ENCODE assay signal across 2 cellular contexts in the genomic region with DNA sequence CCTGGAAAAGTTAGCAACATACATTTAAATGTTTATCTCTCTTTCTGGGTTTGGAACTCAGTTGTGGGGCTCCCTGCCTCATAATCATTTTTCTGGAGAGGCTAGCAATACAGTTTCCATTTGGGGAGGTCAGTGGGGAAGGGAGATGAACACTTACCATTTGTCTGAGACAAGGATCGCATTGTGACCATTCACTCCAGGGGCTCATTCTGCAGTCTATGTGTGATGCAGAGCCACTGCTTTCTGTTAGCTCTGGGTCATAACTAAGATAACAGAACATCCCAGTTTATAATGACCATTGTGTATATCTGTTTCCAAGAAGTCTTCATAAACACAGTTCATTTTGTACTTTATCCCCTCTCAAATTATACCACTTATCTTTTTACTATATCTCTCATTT.
TF ChIP-seq lines count a peak whose summit lies in the region.

No MANE protein-coding gene starts in this region.

TF ChIP-seq in GM23338, 12 proteins besides CTCF, POLR2A, EP300 and RAD21:
- no peak for TF ChIP-seq STAT1 (IDR thresholded peaks at IDR 0.05; ENCODE audit: unreplicated experiment)
- no peak for TF ChIP-seq ETS1 (IDR thresholded peaks at IDR 0.05)
- TF ChIP-seq NANOG (IDR thresholded peaks at IDR 0.05; ENCODE audit: borderline replicate concordance), result no peak
- TF ChIP-seq EZH2 (IDR thresholded peaks at IDR 0.05; ENCODE audit: low read depth, unreplicated experiment), result no peak
- no peak for TF ChIP-seq CREB1 (CRISPR knock-in tag; IDR thresholded peaks at IDR 0.05; ENCODE audit: low read depth)
- TF ChIP-seq POLR2AphosphoS5 (IDR thresholded peaks at IDR 0.05; ENCODE audit: low read depth), result no peak
- no peak for TF ChIP-seq JUNB (IDR thresholded peaks at IDR 0.05; ENCODE audit: unreplicated experiment)
- TF ChIP-seq, protein P1, sequence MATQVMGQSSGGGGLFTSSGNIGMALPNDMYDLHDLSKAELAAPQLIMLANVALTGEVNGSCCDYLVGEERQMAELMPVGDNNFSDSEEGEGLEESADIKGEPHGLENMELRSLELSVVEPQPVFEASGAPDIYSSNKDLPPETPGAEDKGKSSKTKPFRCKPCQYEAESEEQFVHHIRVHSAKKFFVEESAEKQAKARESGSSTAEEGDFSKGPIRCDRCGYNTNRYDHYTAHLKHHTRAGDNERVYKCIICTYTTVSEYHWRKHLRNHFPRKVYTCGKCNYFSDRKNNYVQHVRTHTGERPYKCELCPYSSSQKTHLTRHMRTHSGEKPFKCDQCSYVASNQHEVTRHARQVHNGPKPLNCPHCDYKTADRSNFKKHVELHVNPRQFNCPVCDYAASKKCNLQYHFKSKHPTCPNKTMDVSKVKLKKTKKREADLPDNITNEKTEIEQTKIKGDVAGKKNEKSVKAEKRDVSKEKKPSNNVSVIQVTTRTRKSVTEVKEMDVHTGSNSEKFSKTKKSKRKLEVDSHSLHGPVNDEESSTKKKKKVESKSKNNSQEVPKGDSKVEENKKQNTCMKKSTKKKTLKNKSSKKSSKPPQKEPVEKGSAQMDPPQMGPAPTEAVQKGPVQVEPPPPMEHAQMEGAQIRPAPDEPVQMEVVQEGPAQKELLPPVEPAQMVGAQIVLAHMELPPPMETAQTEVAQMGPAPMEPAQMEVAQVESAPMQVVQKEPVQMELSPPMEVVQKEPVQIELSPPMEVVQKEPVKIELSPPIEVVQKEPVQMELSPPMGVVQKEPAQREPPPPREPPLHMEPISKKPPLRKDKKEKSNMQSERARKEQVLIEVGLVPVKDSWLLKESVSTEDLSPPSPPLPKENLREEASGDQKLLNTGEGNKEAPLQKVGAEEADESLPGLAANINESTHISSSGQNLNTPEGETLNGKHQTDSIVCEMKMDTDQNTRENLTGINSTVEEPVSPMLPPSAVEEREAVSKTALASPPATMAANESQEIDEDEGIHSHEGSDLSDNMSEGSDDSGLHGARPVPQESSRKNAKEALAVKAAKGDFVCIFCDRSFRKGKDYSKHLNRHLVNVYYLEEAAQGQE (IDR thresholded peaks at IDR 0.05; ENCODE audit: unreplicated experiment), result no peak
- no peak for TF ChIP-seq ZNF114 (CRISPR knock-in tag; IDR thresholded peaks at IDR 0.05)
- TF ChIP-seq ZNF462 (CRISPR knock-in tag; IDR thresholded peaks at IDR 0.05), result no peak
TF ChIP-seq in GM23338: peak in this region for 0.

TF ChIP-seq in H1, 55 proteins besides CTCF, POLR2A, EP300 and RAD21:
- no peak for TF ChIP-seq CTBP2 (IDR thresholded peaks at IDR 0.05; ENCODE audit: borderline replicate concordance, insufficient read depth, insufficient read length, low read length)
- no peak for TF ChIP-seq SIX5 (IDR thresholded peaks at IDR 0.05; ENCODE audit: low read depth, low read length)
- no peak for TF ChIP-seq JUN (IDR thresholded peaks at IDR 0.05; ENCODE audit: low read depth, low read length)
- TF ChIP-seq PHF8 (conservative IDR thresholded peaks at IDR 0.05; ENCODE audit: low read depth, low read length), result no peak
- no peak for TF ChIP-seq ASH2L (IDR thresholded peaks at IDR 0.05; ENCODE audit: low read length)
- TF ChIP-seq BRCA1 (IDR thresholded peaks at IDR 0.05; ENCODE audit: low read depth, low read length), result no peak
- no peak for TF ChIP-seq BACH1 (IDR thresholded peaks at IDR 0.05; ENCODE audit: low read length)
- TF ChIP-seq SP1 (IDR thresholded peaks at IDR 0.05; ENCODE audit: low read depth, low read length), result no peak
- no peak for TF ChIP-seq TEAD4 (IDR thresholded peaks at IDR 0.05; ENCODE audit: low read depth, low read length)
- TF ChIP-seq SP2 (IDR thresholded peaks at IDR 0.05; ENCODE audit: low read length), result no peak
- no peak for TF ChIP-seq TAF1 (IDR thresholded peaks at IDR 0.05; ENCODE audit: low read depth, low read length)
- no peak for TF ChIP-seq CBX5 (IDR thresholded peaks at IDR 0.05; ENCODE audit: low read depth, low read length)
- TF ChIP-seq MAFK (IDR thresholded peaks at IDR 0.05; ENCODE audit: low read depth, low read length), result no peak
- no peak for TF ChIP-seq ATF3 (IDR thresholded peaks at IDR 0.05; ENCODE audit: insufficient read depth, low read depth, low read length)
- TF ChIP-seq, protein P2, sequence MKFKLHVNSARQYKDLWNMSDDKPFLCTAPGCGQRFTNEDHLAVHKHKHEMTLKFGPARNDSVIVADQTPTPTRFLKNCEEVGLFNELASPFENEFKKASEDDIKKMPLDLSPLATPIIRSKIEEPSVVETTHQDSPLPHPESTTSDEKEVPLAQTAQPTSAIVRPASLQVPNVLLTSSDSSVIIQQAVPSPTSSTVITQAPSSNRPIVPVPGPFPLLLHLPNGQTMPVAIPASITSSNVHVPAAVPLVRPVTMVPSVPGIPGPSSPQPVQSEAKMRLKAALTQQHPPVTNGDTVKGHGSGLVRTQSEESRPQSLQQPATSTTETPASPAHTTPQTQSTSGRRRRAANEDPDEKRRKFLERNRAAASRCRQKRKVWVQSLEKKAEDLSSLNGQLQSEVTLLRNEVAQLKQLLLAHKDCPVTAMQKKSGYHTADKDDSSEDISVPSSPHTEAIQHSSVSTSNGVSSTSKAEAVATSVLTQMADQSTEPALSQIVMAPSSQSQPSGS (IDR thresholded peaks at IDR 0.05; ENCODE audit: low read length), result no peak
- no peak for TF ChIP-seq HDAC6 (IDR thresholded peaks at IDR 0.05; ENCODE audit: low read depth, low read length)
- TF ChIP-seq SIRT6 (IDR thresholded peaks at IDR 0.05; ENCODE audit: low read length), result no peak
- TF ChIP-seq RNF2 (IDR thresholded peaks at IDR 0.05; ENCODE audit: borderline replicate concordance, low read depth, low read length, missing control alignments, poor library complexity, severe bottlenecking), result no peak
- TF ChIP-seq SP4 (IDR thresholded peaks at IDR 0.05; ENCODE audit: low read length), result no peak
- no peak for TF ChIP-seq NANOG (IDR thresholded peaks at IDR 0.05; ENCODE audit: insufficient read depth, low read depth, low read length, poor library complexity, severe bottlenecking)
